In genomic region chr7:138875794-138876193, GRCh38 we compare ENCODE assay signal across 12 cellular contexts.
A peak's percentile ranks its signal among the peaks of the same experiment; 100 is the strongest.
DNase-seq lines count a peak whose midpoint lies in the region; ATAC-seq and TF ChIP-seq lines count a peak whose summit lies in the region.
"Had no signal": no experiment of that assay in that cellular context is flagged by ENCODE, and none has a peak within 500 bp of the region (broad histone marks: within the 10 kb centered on the region; RNA-seq: fewer than 3 reads in every experiment).

No MANE protein-coding gene starts in this region.

- H3K27ac Mint-ChIP-seq in activated T-cell treated with anti-CD3 and anti-CD28 coated beads, Interleukin-2, amount 50 U/mL, for 72 hours = peak overlapping the region; percentile 24
- H3K27ac Mint-ChIP-seq: B cell had no signal

- peak; percentile 98 to 99 for ATAC-seq in activated T-cell treated with anti-CD3 and anti-CD28 coated beads, Interleukin-2, amount 50 U/mL, for 72 hours (replicated peaks in 1 of 2)
- ATAC-seq: esophagus mucosa had no signal

- TF ChIP-seq POLR2A in Peyer's patch (IDR thresholded peaks at IDR 0.05) = no peak

- H3K4me1 Mint-ChIP-seq in activated T-cell treated with anti-CD3 and anti-CD28 coated beads, Interleukin-2, amount 50 U/mL, for 72 hours (ENCODE audit: low read depth) = peaks cover 41% of the 10 kb centered on the region
- H3K4me1 Mint-ChIP-seq: B cell had no signal

- H2AFZ ChIP-seq in mesenchymal stem cell (ENCODE audit: low read depth, low read length) = no peak overlapping the region

- H3K9me3 ChIP-seq in Peyer's patch (no peaks in the 10 kb centered on the region), mesenchymal stem cell (ENCODE audit: control insufficient read depth, low read length) (no peaks in the 10 kb centered on the region)

- POLR2A ChIA-PET in AG04449 (lab: Yijun Ruan, JAX) = no interaction called here

- H3K14ac ChIP-seq in mesenchymal stem cell (ENCODE audit: low read length in 2 of 2) = no peak overlapping the region

- no peaks in the 10 kb centered on the region for H3K27me3 Mint-ChIP-seq in activated T-cell treated with anti-CD3 and anti-CD28 coated beads, Interleukin-2, amount 50 U/mL, for 72 hours (ENCODE audit: low read depth)
- H3K27me3 Mint-ChIP-seq: B cell had no signal

- no peak overlapping the region for H3K18ac ChIP-seq in mesenchymal stem cell (ENCODE audit: low read depth in 1 of 2, low read length in 2 of 2)

- H2BK15ac ChIP-seq in mesenchymal stem cell (ENCODE audit: low read depth, poor library complexity, severe bottlenecking) = no peak overlapping the region

- H3K4me1 ChIP-seq in Peyer's patch = no peaks in the 10 kb centered on the region
- H3K4me1 ChIP-seq in mesenchymal stem cell (ENCODE audit: control insufficient read depth, insufficient read depth, low read depth, low read length) = peaks cover 6% of the 10 kb centered on the region

- H2AK5ac ChIP-seq in mesenchymal stem cell (ENCODE audit: low read length, severe bottlenecking) = no peak overlapping the region

- no peaks in the 10 kb centered on the region for H3K9me3 Mint-ChIP-seq in activated T-cell treated with anti-CD3 and anti-CD28 coated beads, Interleukin-2, amount 50 U/mL, for 72 hours

- H3K4me3 ChIP-seq in AG04449 (ENCODE audit: low read depth, low read length) = no peak overlapping the region
- no peak overlapping the region for H3K4me3 ChIP-seq in Peyer's patch
- no peak overlapping the region for H3K4me3 ChIP-seq in mesenchymal stem cell (ENCODE audit: insufficient read depth in 1 of 2, low read depth in 1 of 2, low read length in 2 of 2)
- H3K4me3 ChIP-seq: skin epidermis had no signal

- DNase-seq in AG04449 (ENCODE audit: low read depth, low spot score) = peak; percentile 76
- peak in 2 of 3 donors; percentile 24 to 59 for DNase-seq in Peyer's patch
- peak; percentile 73 to 79 for DNase-seq in activated T-cell treated with anti-CD3 and anti-CD28 coated beads, Interleukin-2, amount 50 U/mL, for 72 hours
- peak; percentile 88 for DNase-seq in mesenchymal stem cell
- no peak for DNase-seq in mesenteric fat pad (ENCODE audit: low spot score)
- no peak for DNase-seq in NAMALWA (ENCODE audit: low spot score)
- DNase-seq in NCI-H1105 treated with DMSO at 0.1 percent for 48 hours (lab: John Stamatoyannopoulos, UW) = no peak
- no peak for DNase-seq in SHP77 (lab: John Stamatoyannopoulos, UW)
- DNase-seq: NCI-H524 had no signal

- no peak overlapping the region for H3K4me2 ChIP-seq in mesenchymal stem cell (ENCODE audit: low read length, poor library complexity, severe bottlenecking)

- no peak overlapping the region for H3K4ac ChIP-seq in mesenchymal stem cell (ENCODE audit: low read depth in 1 of 2, low read length in 2 of 2)

- 25% methylated on average over 8 of the region's 9 CpGs for WGBS in mesenchymal stem cell

- no peaks in the 10 kb centered on the region for H3K36me3 Mint-ChIP-seq in activated T-cell treated with anti-CD3 and anti-CD28 coated beads, Interleukin-2, amount 50 U/mL, for 72 hours (ENCODE audit: insufficient read depth in 2 of 2)

- TF ChIP-seq CTCF in AG04449 (IDR thresholded peaks at IDR 0.05; ENCODE audit: insufficient read depth, low read length, missing control alignments) (no peak), Peyer's patch (IDR thresholded peaks at IDR 0.05) (no peak)

- no peak overlapping the region for H3K23ac ChIP-seq in mesenchymal stem cell (ENCODE audit: low read length in 2 of 2)

- peak overlapping the region; percentile 9 to 54 for H3K4me3 Mint-ChIP-seq in activated T-cell treated with anti-CD3 and anti-CD28 coated beads, Interleukin-2, amount 50 U/mL, for 72 hours
- H3K4me3 Mint-ChIP-seq: B cell had no signal

- H3K9ac ChIP-seq in mesenchymal stem cell (ENCODE audit: low read length) = no peak overlapping the region

- H4K8ac ChIP-seq in mesenchymal stem cell (ENCODE audit: low read length) = no peak overlapping the region

- H3K27me3 ChIP-seq in Peyer's patch (no peaks in the 10 kb centered on the region), mesenchymal stem cell (ENCODE audit: control insufficient read depth in 1 of 2, insufficient read depth in 1 of 2, low read length in 2 of 2) (no peaks in the 10 kb centered on the region)

- no peak overlapping the region for H4K91ac ChIP-seq in mesenchymal stem cell (ENCODE audit: low read length)

- CTCF ChIA-PET in AG04449 (lab: Yijun Ruan, JAX) = interaction anchor here (1.0 to 4.6 kb wide), 3 partner anchors 10 to 410 kb away, joined by 3 to 48 read pairs (median 15); no protein-coding TSS in a partner anchor

- no peak overlapping the region for H2BK120ac ChIP-seq in mesenchymal stem cell (ENCODE audit: low read depth, low read length)

- peak overlapping the region; percentile 47 for H2BK5ac ChIP-seq in mesenchymal stem cell (ENCODE audit: low read depth, low read length, poor library complexity, severe bottlenecking)

- H3K79me1 ChIP-seq in mesenchymal stem cell (replicated peaks; ENCODE audit: low read length, poor library complexity, severe bottlenecking) = no peaks in the 10 kb centered on the region

- H2BK12ac ChIP-seq in mesenchymal stem cell (ENCODE audit: low read length in 2 of 2) = no peak overlapping the region

- H3K27ac ChIP-seq in Peyer's patch = no peak overlapping the region
- H3K27ac ChIP-seq in mesenchymal stem cell (ENCODE audit: low read length, poor library complexity, severe bottlenecking) = peak overlapping the region; percentile 71

- H3K36me3 ChIP-seq in Peyer's patch (no peaks in the 10 kb centered on the region), mesenchymal stem cell (ENCODE audit: control insufficient read depth in 1 of 2, insufficient read depth in 2 of 2, low read depth in 1 of 2, low read length in 2 of 2) (peaks cover 3 to 8% of the 10 kb centered on the region in 2 experiments)

Comparison
In these comparisons a context has a peak if more than half of its experiments do, and no peak if none do; other contexts are left out.
1. DNase-seq: peak in AG04449 (single experiment), Peyer's patch (2 of 3), activated T-cell treated with anti-CD3 and anti-CD28 coated beads, Interleukin-2, amount 50 U/mL, for 72 hours (2 of 2) and mesenchymal stem cell (single experiment); none in mesenteric fat pad (single experiment), NAMALWA (single experiment), NCI-H1105 treated with DMSO at 0.1 percent for 48 hours (single experiment) and SHP77 (0 of 2).